Comparison of ENCODE assay signal across 8 cellular contexts in the genomic region with DNA sequence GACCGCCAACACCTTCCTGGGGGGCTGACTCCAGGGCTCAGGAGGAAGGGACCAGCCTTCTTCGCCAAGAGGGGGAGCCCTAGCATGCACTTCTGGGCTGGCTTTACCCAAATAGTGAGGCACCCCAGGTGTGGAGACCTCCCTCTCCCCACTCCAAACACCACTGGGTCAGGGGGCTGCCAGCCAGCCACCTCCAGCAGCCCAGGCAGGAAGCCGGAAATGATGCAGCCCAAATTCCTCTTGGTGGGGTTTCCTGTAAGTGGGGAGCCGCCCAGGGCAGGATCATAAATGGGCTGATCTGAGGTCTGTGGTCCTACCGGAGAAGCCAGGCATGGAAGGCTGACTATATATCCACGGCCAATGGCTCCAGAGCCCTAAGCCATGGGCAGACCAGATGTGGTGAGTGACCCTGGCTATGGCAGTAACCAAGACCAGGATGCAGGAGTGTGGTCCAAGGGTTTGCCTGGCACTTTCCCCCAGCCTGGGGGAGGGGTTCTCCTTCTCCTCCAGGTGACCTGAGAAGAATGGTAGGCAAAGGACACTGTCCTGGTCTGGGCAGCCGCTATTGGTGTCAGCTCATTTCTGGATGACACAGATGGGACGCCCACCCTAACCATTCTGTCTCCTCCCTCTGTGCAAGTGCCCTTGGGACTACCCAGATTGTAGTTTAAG. TPM values are rescaled to one million over a fixed set of nuclear protein-coding genes. Genes with fewer than 3 reads are reported as not detected.
DNase-seq lines count a peak whose midpoint lies in the region; ATAC-seq and TF ChIP-seq lines count a peak whose summit lies in the region.

No MANE protein-coding gene starts in this region.

- ATAC-seq in activated CD8-positive, alpha-beta T cell treated with anti-CD3 and anti-CD28 coated beads, Interleukin-2, amount 10 ng/mL, durations not matched to agents 7 days and 5 days, result no peak
- ATAC-seq in foreskin keratinocyte (no peak), GM21515 (IDR thresholded peaks at IDR 0.05; ENCODE audit: unreplicated experiment) (no peak)

- no peaks in the 10 kb centered on the region for H3K9me3 Mint-ChIP-seq in activated CD8-positive, alpha-beta T cell treated with anti-CD3 and anti-CD28 coated beads, Interleukin-2, amount 10 ng/mL, durations not matched to agents 7 days and 5 days (ENCODE audit: insufficient read depth)
- no peaks in the 10 kb centered on the region for H3K9me3 Mint-ChIP-seq in stimulated activated naive CD8-positive, alpha-beta T cell treated with anti-CD3 and anti-CD28 coated beads, Interleukin-15, Interleukin-2, amounts not matched to agents 100 ng/mL and 50 ng/mL, for 24 hours

- no peaks in the 10 kb centered on the region for H3K27me3 ChIP-seq in foreskin keratinocyte

- TF ChIP-seq CTCF in GM20000 (IDR thresholded peaks at IDR 0.05; ENCODE audit: extremely low read depth, missing control alignments) (peak; percentile 30), foreskin keratinocyte (conservative IDR thresholded peaks at IDR 0.05) (peak; percentile 35)

- CTCF ChIA-PET in activated CD8-positive, alpha-beta T cell treated with anti-CD3 and anti-CD28 coated beads, Interleukin-2, amount 10 ng/mL, durations not matched to agents 7 days and 5 days (lab: Charles Lee), result interaction anchor here (0.5 to 1.7 kb wide), 3 partner anchors 28 to 1725 kb away, joined by 3 to 16 read pairs (median 6); no protein-coding TSS in a partner anchor

- peaks cover 62% of the 10 kb centered on the region for H3K4me1 Mint-ChIP-seq in activated CD8-positive, alpha-beta T cell treated with anti-CD3 and anti-CD28 coated beads, Interleukin-2, amount 10 ng/mL, durations not matched to agents 7 days and 5 days (ENCODE audit: low read depth)
- peaks cover 59% of the 10 kb centered on the region for H3K4me1 Mint-ChIP-seq in stimulated activated naive CD8-positive, alpha-beta T cell treated with anti-CD3 and anti-CD28 coated beads, Interleukin-15, Interleukin-2, amounts not matched to agents 100 ng/mL and 50 ng/mL, for 24 hours (ENCODE audit: low read depth)

- no peak overlapping the region for H3K27ac ChIP-seq in foreskin keratinocyte

- peak overlapping the region; percentile 81 for H3K27ac Mint-ChIP-seq in activated CD8-positive, alpha-beta T cell treated with anti-CD3 and anti-CD28 coated beads, Interleukin-2, amount 10 ng/mL, durations not matched to agents 7 days and 5 days
- H3K27ac Mint-ChIP-seq in stimulated activated naive CD8-positive, alpha-beta T cell treated with anti-CD3 and anti-CD28 coated beads, Interleukin-15, Interleukin-2, amounts not matched to agents 100 ng/mL and 50 ng/mL, for 24 hours, result peak overlapping the region; percentile 81

- no peaks in the 10 kb centered on the region for H3K27me3 Mint-ChIP-seq in activated CD8-positive, alpha-beta T cell treated with anti-CD3 and anti-CD28 coated beads, Interleukin-2, amount 10 ng/mL, durations not matched to agents 7 days and 5 days (ENCODE audit: low read depth)
- H3K27me3 Mint-ChIP-seq in stimulated activated naive CD8-positive, alpha-beta T cell treated with anti-CD3 and anti-CD28 coated beads, Interleukin-15, Interleukin-2, amounts not matched to agents 100 ng/mL and 50 ng/mL, for 24 hours, result no peaks in the 10 kb centered on the region

- H3K4me3 Mint-ChIP-seq in activated CD8-positive, alpha-beta T cell treated with anti-CD3 and anti-CD28 coated beads, Interleukin-2, amount 10 ng/mL, durations not matched to agents 7 days and 5 days, result peak overlapping the region; percentile 31
- peak overlapping the region; percentile 43 for H3K4me3 Mint-ChIP-seq in stimulated activated naive CD8-positive, alpha-beta T cell treated with anti-CD3 and anti-CD28 coated beads, Interleukin-15, Interleukin-2, amounts not matched to agents 100 ng/mL and 50 ng/mL, for 24 hours

- peaks cover 24% of the 10 kb centered on the region for H3K4me1 ChIP-seq in foreskin keratinocyte

- POLR2A ChIA-PET in activated CD8-positive, alpha-beta T cell treated with anti-CD3 and anti-CD28 coated beads, Interleukin-2, amount 10 ng/mL, durations not matched to agents 7 days and 5 days (lab: Charles Lee), result interaction anchor here (0.6 to 1.8 kb wide), 2 partner anchors 30 to 32 kb away, joined by 4 to 11 read pairs; no protein-coding TSS in a partner anchor

- DNase-seq in GM20000 (ENCODE audit: low spot score) (peak; percentile 61), foreskin keratinocyte (no peak), mucosa of gallbladder (ENCODE audit: low spot score) (no peak), GM19238 (ENCODE audit: insufficient read length, low spot score) (no peak), foreskin melanocyte (no peak)
- DNase-seq in activated CD8-positive, alpha-beta T cell treated with anti-CD3 and anti-CD28 coated beads, Interleukin-2, amount 10 ng/mL, durations not matched to agents 7 days and 5 days, result peak; percentile 54

- peaks cover 23% of the 10 kb centered on the region for H3K36me3 Mint-ChIP-seq in activated CD8-positive, alpha-beta T cell treated with anti-CD3 and anti-CD28 coated beads, Interleukin-2, amount 10 ng/mL, durations not matched to agents 7 days and 5 days (ENCODE audit: low read depth)
- peaks cover 31% of the 10 kb centered on the region for H3K36me3 Mint-ChIP-seq in stimulated activated naive CD8-positive, alpha-beta T cell treated with anti-CD3 and anti-CD28 coated beads, Interleukin-15, Interleukin-2, amounts not matched to agents 100 ng/mL and 50 ng/mL, for 24 hours (ENCODE audit: low read depth)

RNA-seq across cellular contexts. Expression of gene GIT1, which starts 4.2 kb away (rescaled TPM):
- 10 to 100 TPM; 72.7 to 75.1 TPM for total RNA-seq in activated CD8-positive, alpha-beta T cell treated with anti-CD3 and anti-CD28 coated beads, Interleukin-2, amount 10 ng/mL, durations not matched to agents 7 days and 5 days
- total RNA-seq in foreskin keratinocyte (49.9 and 57.6 TPM in 2 replicates), mucosa of gallbladder (56.1 TPM)
- polyA plus RNA-seq in foreskin keratinocyte, result 41.6 and 50.5 TPM in 2 replicates

RNA-seq across cellular contexts. Expression of gene ANKRD13B, which starts 7.7 kb away (rescaled TPM):
- 10 to 100 TPM; 11.2 to 12.5 TPM for total RNA-seq in activated CD8-positive, alpha-beta T cell treated with anti-CD3 and anti-CD28 coated beads, Interleukin-2, amount 10 ng/mL, durations not matched to agents 7 days and 5 days
- total RNA-seq in foreskin keratinocyte (9.2 and 11.7 TPM in 2 replicates), mucosa of gallbladder (13.4 TPM)
- polyA plus RNA-seq in foreskin keratinocyte, result 6.6 and 7.4 TPM in 2 replicates

RNA-seq across cellular contexts. Expression of gene TP53I13, which starts 16.7 kb away (rescaled TPM):
- total RNA-seq in activated CD8-positive, alpha-beta T cell treated with anti-CD3 and anti-CD28 coated beads, Interleukin-2, amount 10 ng/mL, durations not matched to agents 7 days and 5 days, result 10 to 100 TPM; 96.7 to 97.9 TPM
- total RNA-seq in foreskin keratinocyte, result 35.1 and 38.5 TPM in 2 replicates
- 43.4 and 46.5 TPM in 2 replicates for polyA plus RNA-seq in foreskin keratinocyte
- 109 TPM for total RNA-seq in mucosa of gallbladder

RNA-seq across cellular contexts. Expression of gene ABHD15, which starts 18.4 kb away (rescaled TPM):
- 10 to 100 TPM; 21.1 to 21.7 TPM for total RNA-seq in activated CD8-positive, alpha-beta T cell treated with anti-CD3 and anti-CD28 coated beads, Interleukin-2, amount 10 ng/mL, durations not matched to agents 7 days and 5 days
- total RNA-seq in foreskin keratinocyte, result 7.5 and 8.9 TPM in 2 replicates
- 5.5 and 6.1 TPM in 2 replicates for polyA plus RNA-seq in foreskin keratinocyte
- total RNA-seq in mucosa of gallbladder, result 23.7 TPM

RNA-seq across cellular contexts. Expression of gene CORO6, which starts 37.5 kb away (rescaled TPM):
- 1 to 10 TPM; 6.2 to 6.3 TPM for total RNA-seq in activated CD8-positive, alpha-beta T cell treated with anti-CD3 and anti-CD28 coated beads, Interleukin-2, amount 10 ng/mL, durations not matched to agents 7 days and 5 days
- total RNA-seq in foreskin keratinocyte (23.0 and 37.6 TPM in 2 replicates), mucosa of gallbladder (12.9 TPM)
- 19.3 and 33.1 TPM in 2 replicates for polyA plus RNA-seq in foreskin keratinocyte

Comparison
In these comparisons a context has a peak if more than half of its experiments do, and no peak if none do; other contexts are left out.
1. DNase-seq: peak in GM20000 (single experiment) and activated CD8-positive, alpha-beta T cell treated with anti-CD3 and anti-CD28 coated beads, Interleukin-2, amount 10 ng/mL, durations not matched to agents 7 days and 5 days (single experiment); none in foreskin keratinocyte (0 of 2), mucosa of gallbladder (single experiment), GM19238 (single experiment) and foreskin melanocyte (single experiment).